Comparison of ENCODE assay signal across 34 cellular contexts in genomic region chr12:114926341-114926740, GRCh38.
"Had no signal": no experiment of that assay in that cellular context is flagged by ENCODE, and none has a peak within 500 bp of the region (broad histone marks: within the 10 kb centered on the region; RNA-seq: fewer than 3 reads in every experiment).

No MANE protein-coding gene starts in this region.

- H3K36me3 ChIP-seq: esophagus squamous epithelium, gastroesophageal sphincter, WERI-Rb-1 had no signal

- H3K4me3 Mint-ChIP-seq: activated B cell treated with CpG ODN at 0.5 μM for 24 hours; activated CD8-positive, alpha-beta T cell treated with anti-CD3 and anti-CD28 coated beads for 36 hours; activated naive CD8-positive, alpha-beta T cell; activated T-cell treated with anti-CD3 and anti-CD28 coated beads, Interleukin-2, amount 50 U/mL, for 4 hours; activated T-helper 17 cell treated with anti-CD3 and anti-CD28 coated beads, Interleukin-2, amount 50 U/mL, for 72 hours; effector memory CD8-positive, alpha-beta T cell; T-helper 17 cell; T-helper 2 cell treated with Interferon-gamma antibody and Interleukin-4, amounts not matched to agents 5 μg/mL and 100 μg/mL, for 36 hours had no signal

- H3K27me3 ChIP-seq: body of pancreas, esophagus squamous epithelium, gastroesophageal sphincter had no signal

- H3K27ac ChIP-seq: body of pancreas, epithelial cell of prostate, esophagus squamous epithelium, gastroesophageal sphincter, WERI-Rb-1 had no signal

- DNase-seq: activated B cell treated with CpG ODN at 0.5 μM for 24 hours; activated CD4-positive, alpha-beta T cell treated with anti-CD3 and anti-CD28 coated beads for 48 hours; activated CD4-positive, alpha-beta T cell treated with anti-CD3 and anti-CD28 coated beads, Interleukin-2, amount 50 U/mL, for 1 hour; activated CD4-positive, alpha-beta T cell treated with anti-CD3 and anti-CD28 coated beads, Interleukin-2, amount 50 U/mL, for 48 hours; activated CD8-positive, alpha-beta memory T cell treated with anti-CD3 and anti-CD28 coated beads for 24 hours; activated CD8-positive, alpha-beta T cell treated with anti-CD3 and anti-CD28 coated beads for 36 hours; activated effector memory CD4-positive, alpha-beta T cell treated with Interleukin-2 at 50 U/mL for 16 hours; activated gamma-delta T cell treated with Interleukin-2 at 50 U/mL for 16 hours; activated naive CD4-positive, alpha-beta T cell treated with anti-CD3 and anti-CD28 coated beads, Interleukin-2, amount 50 U/mL, for 16 hours; activated naive CD4-positive, alpha-beta T cell treated with Interleukin-2 at 50 U/mL for 16 hours; activated T-cell treated with anti-CD3 and anti-CD28 coated beads, Interleukin-2, amount 50 U/mL, for 4 hours; amygdala; aorta; caudate nucleus; cortex of kidney; dermis blood vessel endothelial cell; effector CD4-positive, alpha-beta T cell; effector memory CD8-positive, alpha-beta T cell; esophagus squamous epithelium; foreskin melanocyte; T-helper 1 cell; T-helper 17 cell; T1000; WERI-Rb-1 had no signal

- H3K4me1 Mint-ChIP-seq: activated B cell treated with CpG ODN at 0.5 μM for 24 hours; activated T-helper 17 cell treated with anti-CD3 and anti-CD28 coated beads, Interleukin-2, amount 50 U/mL, for 72 hours; T-helper 17 cell had no signal

- H3K36me3 Mint-ChIP-seq: activated naive CD8-positive, alpha-beta T cell had no signal

- ATAC-seq: activated CD4-positive, CD25-positive, alpha-beta regulatory T cell treated with anti-CD3 and anti-CD28 coated beads, Interleukin-2, amount 50 U/mL, for 24 hours; activated CD8-positive, alpha-beta T cell treated with anti-CD3 and anti-CD28 coated beads for 36 hours; activated T-cell treated with anti-CD3 and anti-CD28 coated beads, Interleukin-2, amount 50 U/mL, for 4 hours; activated T-helper 17 cell treated with anti-CD3 and anti-CD28 coated beads, Interleukin-2, amount 50 U/mL, for 72 hours; body of pancreas; effector memory CD8-positive, alpha-beta T cell; gastroesophageal sphincter; T-helper 17 cell had no signal

- H3K27me3 Mint-ChIP-seq: activated B cell treated with CpG ODN at 0.5 μM for 24 hours; activated CD8-positive, alpha-beta T cell treated with anti-CD3 and anti-CD28 coated beads for 36 hours; activated naive CD8-positive, alpha-beta T cell; activated T-helper 17 cell treated with anti-CD3 and anti-CD28 coated beads, Interleukin-2, amount 50 U/mL, for 72 hours; effector memory CD8-positive, alpha-beta T cell; T-helper 17 cell had no signal

- H3K4me1 ChIP-seq: body of pancreas, esophagus squamous epithelium, gastroesophageal sphincter had no signal

- FAIRE-seq: colon, endometrium, endothelial cell of umbilical vein had no signal

- H3K27ac Mint-ChIP-seq: activated B cell treated with CpG ODN at 0.5 μM for 24 hours; activated CD8-positive, alpha-beta T cell treated with anti-CD3 and anti-CD28 coated beads for 36 hours; activated naive CD8-positive, alpha-beta T cell; activated T-helper 17 cell treated with anti-CD3 and anti-CD28 coated beads, Interleukin-2, amount 50 U/mL, for 72 hours; effector memory CD8-positive, alpha-beta T cell; T-helper 17 cell; T-helper 2 cell treated with Interferon-gamma antibody and Interleukin-4, amounts not matched to agents 5 μg/mL and 100 μg/mL, for 36 hours had no signal

- H3K4me3 ChIP-seq: body of pancreas, esophagus squamous epithelium, gastroesophageal sphincter had no signal
